12 cellular contexts compared by ENCODE assay signal in genomic region chr1:97791251-97791650, GRCh38.
DNase-seq lines count a peak whose midpoint lies in the region; ATAC-seq and TF ChIP-seq lines count a peak whose summit lies in the region.
"Had no signal": no experiment of that assay in that cellular context is flagged by ENCODE, and none has a peak within 500 bp of the region (broad histone marks: within the 10 kb centered on the region; RNA-seq: fewer than 3 reads in every experiment).

No MANE protein-coding gene starts in this region.

- H3K36me3 Mint-ChIP-seq in immature natural killer cell, result no peaks in the 10 kb centered on the region

- DNase-seq in activated CD4-positive, CD25-positive, alpha-beta regulatory T cell treated with anti-CD3 and anti-CD28 coated beads, Interleukin-2, amount 50 U/mL, for 72 hours, result no peak
- DNase-seq in immature natural killer cell (no peak), DMS53 (lab: John Stamatoyannopoulos, UW) (no peak), Ammon's horn (ENCODE audit: low spot score) (no peak), coronary artery (ENCODE audit: low spot score) (no peak)
- DNase-seq: OCI-M1; stimulated activated CD4-positive, alpha-beta T cell treated with anti-CD3 and anti-CD28 coated beads, Interleukin-4, amount 100 ng/mL, for 1 hour; tibial artery had no signal

- peak; percentile 73 to 84 for ATAC-seq in activated CD4-positive, CD25-positive, alpha-beta regulatory T cell treated with anti-CD3 and anti-CD28 coated beads, Interleukin-2, amount 50 U/mL, for 24 hours
- ATAC-seq in GM21526 (IDR thresholded peaks at IDR 0.05; ENCODE audit: low FRiP score, unreplicated experiment) (peak; percentile 82), HG03280 (IDR thresholded peaks at IDR 0.05; ENCODE audit: unreplicated experiment) (peak; percentile 64)

- no peak overlapping the region for H3K27ac ChIP-seq in coronary artery
- H3K27ac ChIP-seq: 22Rv1, tibial artery had no signal

- peak overlapping the region in 3 of 6 donors; percentile 6 to 75 (median 31) for H3K27ac Mint-ChIP-seq in immature natural killer cell

- peaks cover 0 to 2% (median 1%) of the 10 kb centered on the region in 3 donors for H3K27me3 Mint-ChIP-seq in immature natural killer cell (ENCODE audit: low read depth in 3 of 3)

- no peak overlapping the region for H3K4me3 ChIP-seq in coronary artery
- H3K4me3 ChIP-seq: tibial artery had no signal

- peaks cover 38 to 56% of the 10 kb centered on the region in 2 donors for H3K4me1 Mint-ChIP-seq in immature natural killer cell

- H3K9me3 Mint-ChIP-seq in immature natural killer cell, result no peaks in the 10 kb centered on the region

- peak overlapping the region; percentile 7 to 65 (median 42) for H3K4me3 Mint-ChIP-seq in immature natural killer cell

- no peak for TF ChIP-seq CTCF in coronary artery (IDR thresholded peaks at IDR 0.05)
